ENCODE assay signal across 1 cellular context in genomic region chr10:71812016-71812912, GRCh38.
A peak's percentile ranks its signal among the peaks of the same experiment; 100 is the strongest.
TF ChIP-seq lines count a peak whose summit lies in the region.

No MANE protein-coding gene starts in this region.

TF ChIP-seq in HEK293, 187 proteins besides CTCF, POLR2A, EP300 and RAD21 (continued from another document):
- TF ChIP-seq, protein P1, sequence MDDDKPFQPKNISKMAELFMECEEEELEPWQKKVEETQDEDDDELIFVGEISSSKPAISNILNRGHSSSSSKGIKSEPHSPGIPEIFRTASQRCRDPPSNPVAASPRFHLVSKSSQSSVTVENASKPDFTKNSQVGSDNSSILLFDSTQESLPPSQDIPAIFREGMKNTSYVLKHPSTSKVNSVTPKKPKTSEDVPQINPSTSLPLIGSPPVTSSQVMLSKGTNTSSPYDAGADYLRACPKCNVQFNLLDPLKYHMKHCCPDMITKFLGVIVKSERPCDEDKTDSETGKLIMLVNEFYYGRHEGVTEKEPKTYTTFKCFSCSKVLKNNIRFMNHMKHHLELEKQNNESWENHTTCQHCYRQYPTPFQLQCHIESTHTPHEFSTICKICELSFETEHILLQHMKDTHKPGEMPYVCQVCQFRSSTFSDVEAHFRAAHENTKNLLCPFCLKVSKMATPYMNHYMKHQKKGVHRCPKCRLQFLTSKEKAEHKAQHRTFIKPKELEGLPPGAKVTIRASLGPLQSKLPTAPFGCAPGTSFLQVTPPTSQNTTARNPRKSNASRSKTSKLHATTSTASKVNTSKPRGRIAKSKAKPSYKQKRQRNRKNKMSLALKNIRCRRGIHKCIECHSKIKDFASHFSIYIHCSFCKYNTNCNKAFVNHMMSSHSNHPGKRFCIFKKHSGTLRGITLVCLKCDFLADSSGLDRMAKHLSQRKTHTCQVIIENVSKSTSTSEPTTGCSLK (tag by site-specific recombination; IDR thresholded peaks at IDR 0.05): no peak
- no peak for TF ChIP-seq TSHZ1 (tag by site-specific recombination; IDR thresholded peaks at IDR 0.05; ENCODE audit: borderline replicate concordance)
- TF ChIP-seq ZNF837 (tag by site-specific recombination; IDR thresholded peaks at IDR 0.05): no peak
- no peak for TF ChIP-seq ZNF48 (tag by site-specific recombination; IDR thresholded peaks at IDR 0.05)
- 0 out of 2 replicates have a peak, but pooled peaks have one; percentile 42 for TF ChIP-seq ZNF184 (tag by site-specific recombination; IDR thresholded peaks at IDR 0.05)
- TF ChIP-seq, protein P2, sequence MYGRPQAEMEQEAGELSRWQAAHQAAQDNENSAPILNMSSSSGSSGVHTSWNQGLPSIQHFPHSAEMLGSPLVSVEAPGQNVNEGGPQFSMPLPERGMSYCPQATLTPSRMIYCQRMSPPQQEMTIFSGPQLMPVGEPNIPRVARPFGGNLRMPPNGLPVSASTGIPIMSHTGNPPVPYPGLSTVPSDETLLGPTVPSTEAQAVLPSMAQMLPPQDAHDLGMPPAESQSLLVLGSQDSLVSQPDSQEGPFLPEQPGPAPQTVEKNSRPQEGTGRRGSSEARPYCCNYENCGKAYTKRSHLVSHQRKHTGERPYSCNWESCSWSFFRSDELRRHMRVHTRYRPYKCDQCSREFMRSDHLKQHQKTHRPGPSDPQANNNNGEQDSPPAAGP (tag by site-specific recombination; IDR thresholded peaks at IDR 0.05): peak; percentile 52
- TF ChIP-seq BCL11A (tag by site-specific recombination; IDR thresholded peaks at IDR 0.05; ENCODE audit: low read depth): 0 out of 2 replicates have a peak, but pooled peaks have one; percentile 9
- TF ChIP-seq ZIC2 (tag by site-specific recombination; IDR thresholded peaks at IDR 0.05): peak; percentile 94
- peak; percentile 99 for TF ChIP-seq ZBTB17 (tag by site-specific recombination; IDR thresholded peaks at IDR 0.05)
- no peak for TF ChIP-seq ZNF223 (tag by site-specific recombination; IDR thresholded peaks at IDR 0.05)
